In genomic region chr20:9021216-9021615, GRCh38 we compare ENCODE assay signal across 16 cellular contexts.
"Had no signal": no experiment of that assay in that cellular context is flagged by ENCODE, and none has a peak within 500 bp of the region (broad histone marks: within the 10 kb centered on the region; RNA-seq: fewer than 3 reads in every experiment).

No MANE protein-coding gene starts in this region.

- H3K27me3 ChIP-seq: ascending aorta, cardiac muscle cell, foreskin keratinocyte, heart left ventricle, ovary, suprapubic skin, upper lobe of right lung had no signal

- H3K4me1 ChIP-seq: ascending aorta, foreskin keratinocyte, suprapubic skin, upper lobe of right lung had no signal

- ATAC-seq: activated naive CD8-positive, alpha-beta T cell treated with anti-CD3 and anti-CD28 coated beads, Interleukin-2, amount 50 U/mL, for 24 hours; foreskin keratinocyte; stimulated activated naive CD8-positive, alpha-beta T cell treated with anti-CD3 and anti-CD28 coated beads, Interleukin-15, Interleukin-2, amounts not matched to agents 100 U/mL and 50 U/mL, for 24 hours; upper lobe of right lung had no signal

- DNase-seq: activated CD4-positive, alpha-beta memory T cell treated with anti-CD3 and anti-CD28 coated beads, Interleukin-2, amount 10 ng/mL, durations not matched to agents 7 days and 5 days; activated CD8-positive, alpha-beta memory T cell treated with anti-CD3 and anti-CD28 coated beads, Interleukin-2, amount 50 U/mL, for 4 hours; activated naive CD4-positive, alpha-beta T cell; activated naive CD8-positive, alpha-beta T cell treated with anti-CD3 and anti-CD28 coated beads, Interleukin-2, amount 50 U/mL, for 24 hours; effector CD4-positive, alpha-beta T cell; ovary; stimulated activated CD4-positive, alpha-beta T cell treated with anti-CD3 and anti-CD28 coated beads, Interleukin-4, amount 100 ng/mL, for 1 hour; stimulated activated CD8-positive, alpha-beta memory T cell treated with anti-CD3 and anti-CD28 coated beads, Interleukin-4, amount 100 ng/mL, for 48 hours; stimulated activated naive CD8-positive, alpha-beta T cell treated with anti-CD3 and anti-CD28 coated beads, Interleukin-15, Interleukin-2, amounts not matched to agents 100 U/mL and 50 U/mL, for 24 hours; T-helper 9 cell; upper lobe of right lung had no signal

- H3K36me3 ChIP-seq: ascending aorta, cardiac muscle cell, heart left ventricle, ovary, suprapubic skin, upper lobe of right lung had no signal

- H3K4me3 ChIP-seq: ascending aorta, cardiac muscle cell, heart left ventricle, ovary, suprapubic skin, upper lobe of right lung had no signal

- H3K27ac ChIP-seq: ascending aorta, cardiac muscle cell, foreskin keratinocyte, ovary, suprapubic skin, upper lobe of right lung had no signal

- H3K9me3 ChIP-seq: ascending aorta, heart left ventricle, ovary, suprapubic skin, upper lobe of right lung had no signal
